In genomic region chr12:29164477-29165163, GRCh38 we compare ENCODE assay signal across 9 cellular contexts. TPM values are rescaled to one million over a fixed set of nuclear protein-coding genes. Genes with fewer than 3 reads are reported as not detected.
DNase-seq lines count a peak whose midpoint lies in the region; ATAC-seq and TF ChIP-seq lines count a peak whose summit lies in the region.
"Had no signal": no experiment of that assay in that cellular context is flagged by ENCODE, and none has a peak within 500 bp of the region (broad histone marks: within the 10 kb centered on the region; RNA-seq: fewer than 3 reads in every experiment).

No MANE protein-coding gene starts in this region.

- H3K9me3 Mint-ChIP-seq in nephron progenitor cell = peaks cover 18% of the 10 kb centered on the region

- H3K9me3 ChIP-seq in BLaER1 (0 out of 2 replicates have a peak, but pooled peaks cover 20% of the 10 kb centered on the region), heart right ventricle (no peaks in the 10 kb centered on the region), vagina (no peaks in the 10 kb centered on the region), body of pancreas (no peaks in the 10 kb centered on the region)

- intact Hi-C loops in heart right ventricle (cut with DNase I) (loop anchor here in 1 of 10 donors (10.0 kb wide), 1 partner anchor 50 kb away; no protein-coding TSS in a partner anchor), vagina (cut with DNase I) (no loop called here), body of pancreas (cut with DNase I) (no loop called here)

- H3K36me3 ChIP-seq in BLaER1 = peaks cover 18% of the 10 kb centered on the region
- H3K36me3 ChIP-seq in heart right ventricle = no peaks in the 10 kb centered on the region
- no peaks in the 10 kb centered on the region for H3K36me3 ChIP-seq in vagina
- no peaks in the 10 kb centered on the region for H3K36me3 ChIP-seq in body of pancreas (replicated peaks in 1 of 2; ENCODE audit: insufficient read depth in 1 of 2, low read depth in 2 of 2)

- H3K4me3 ChIP-seq in BLaER1 (no peak overlapping the region), heart right ventricle (no peak overlapping the region), vagina (no peak overlapping the region), body of pancreas (no peak overlapping the region)

- peak; percentile 98 for ATAC-seq in GM19324 (IDR thresholded peaks at IDR 0.05; ENCODE audit: low FRiP score, unreplicated experiment)
- ATAC-seq in HG03175 (IDR thresholded peaks at IDR 0.05; ENCODE audit: unreplicated experiment) = peak; percentile 100
- ATAC-seq in heart right ventricle = peak in 7 of 8 donors; percentile 78 to 94 (median 83)
- no peak for ATAC-seq in body of pancreas

- TF ChIP-seq CTCF in heart right ventricle (IDR thresholded peaks at IDR 0.05) (no peak), vagina (IDR thresholded peaks at IDR 0.05) (no peak), body of pancreas (IDR thresholded peaks at IDR 0.05) (no peak), nephron progenitor cell (IDR thresholded peaks at IDR 0.05) (no peak)

- DNase-seq in T1000 (lab: John Stamatoyannopoulos, UW) (peak; percentile 29), heart right ventricle (no peak), vagina (ENCODE audit: extremely low spot score in 2 of 2) (no peak), body of pancreas (no peak), nephron progenitor cell (no peak)
- DNase-seq: left cardiac atrium had no signal

- peaks cover 4% of the 10 kb centered on the region for H3K27me3 Mint-ChIP-seq in nephron progenitor cell (ENCODE audit: low read depth, poor library complexity)

- H3K4me2 ChIP-seq in BLaER1 = peak overlapping the region; percentile 48

- TF ChIP-seq POLR2A in vagina (IDR thresholded peaks at IDR 0.05) (no peak), body of pancreas (IDR thresholded peaks at IDR 0.05) (no peak)

- peaks cover 6% of the 10 kb centered on the region for H3K36me3 Mint-ChIP-seq in nephron progenitor cell (ENCODE audit: low read depth)

- H3K4me1 Mint-ChIP-seq in nephron progenitor cell = no peaks in the 10 kb centered on the region

- H3K9ac ChIP-seq in BLaER1 = no peak overlapping the region

- H3K27me3 ChIP-seq in BLaER1 (no peaks in the 10 kb centered on the region), heart right ventricle (no peaks in the 10 kb centered on the region), vagina (no peaks in the 10 kb centered on the region), body of pancreas (no peaks in the 10 kb centered on the region)

- WGBS in heart right ventricle, 2 donors = 59 to 69% methylated on average over 6 of the region's 6 CpGs
- 57 to 74% methylated on average over 6 of the region's 6 CpGs for WGBS in body of pancreas, 2 donors

- H3K4me1 ChIP-seq in BLaER1 = peaks cover 30% of the 10 kb centered on the region
- H3K4me1 ChIP-seq in heart right ventricle = peaks cover 0 to 56% (median 11%) of the 10 kb centered on the region in 9 donors
- H3K4me1 ChIP-seq in vagina = peaks cover 13% of the 10 kb centered on the region
- H3K4me1 ChIP-seq in body of pancreas = no peaks in the 10 kb centered on the region

- H3K27ac Mint-ChIP-seq in nephron progenitor cell = no peak overlapping the region

- H4K20me1 ChIP-seq in BLaER1 = no peaks in the 10 kb centered on the region

- H3K27ac ChIP-seq in BLaER1 (peak overlapping the region; percentile 27; the same call in 1 of the 2 replicates), heart right ventricle (peak overlapping the region in 4 of 10 donors; percentile 3 to 74 (median 16)), vagina (peak overlapping the region; percentile 43), body of pancreas (peak overlapping the region in 1 of 4 donors; percentile 52)

- no peak overlapping the region for H3K4me3 Mint-ChIP-seq in nephron progenitor cell

RNA-seq across cellular contexts. Expression of gene FAR2, which starts 15.5 kb away (rescaled TPM):
- 1 to 10 TPM; 1.4 to 6.7 (median 2.7) TPM for total RNA-seq in heart right ventricle
- 1 to 10 TPM; 1.7 to 2.3 TPM for polyA plus RNA-seq in heart right ventricle
- 16.2 TPM for total RNA-seq in vagina
- 1 to 10 TPM in 1 of 2 donors, not detected in 1; 1.0 TPM for total RNA-seq in body of pancreas
